20 cellular contexts compared by ENCODE assay signal in genomic region chr15:91909111-91909510, GRCh38. TPM values are rescaled to one million over a fixed set of nuclear protein-coding genes. Genes with fewer than 3 reads are reported as not detected.
DNase-seq lines count a peak whose midpoint lies in the region; ATAC-seq, FAIRE-seq and TF ChIP-seq lines count a peak whose summit lies in the region.
"Had no signal": no experiment of that assay in that cellular context is flagged by ENCODE, and none has a peak within 500 bp of the region (broad histone marks: within the 10 kb centered on the region; RNA-seq: fewer than 3 reads in every experiment).

No MANE protein-coding gene starts in this region.

- no peak overlapping the region for H3K4me3 ChIP-seq in GM12878
- H3K4me3 ChIP-seq in small intestine (ENCODE audit: low read depth in 1 of 2, low read length in 2 of 2): no peak overlapping the region
- H3K4me3 ChIP-seq in esophagus squamous epithelium: no peak overlapping the region
- H3K4me3 ChIP-seq: A549; BLaER1 treated with 17β-estradiol and CSF1 and Interleukin-3, amounts not matched to agents 10 nM and 100 nM; GM23338 had no signal

- whole genome bisulfite sequencing in GM12878 (ENCODE audit: insufficient coverage, insufficient replicate concordance, low lambda C conversion rate, missing lambda C conversion rate): 0% methylated on average over 2 of the region's 2 CpGs
- WGBS in small intestine, 3 donors: 94 to 98% (median 94%) methylated on average over 2 of the region's 2 CpGs
- WGBS in esophagus squamous epithelium, 2 donors: 80 to 97% methylated on average over 1 to 2 of the region's 2 CpGs

- H2AFZ ChIP-seq in GM12878 (ENCODE audit: control insufficient read depth, low read depth, low read length): no peak overlapping the region
- H2AFZ ChIP-seq: GM23338 had no signal

- POLR2A ChIA-PET in GM12878 (lab: Charles Lee): no interaction called here

- FAIRE-seq in GM12878 (lab: Jason Lieb, UNC) (no peak), small intestine (lab: Jason Lieb, UNC) (no peak)
- FAIRE-seq: A549, D721Med, G401.6, GM18507 had no signal

- no peak overlapping the region for H3K27ac ChIP-seq in GM12878 (ENCODE audit: control insufficient read depth, insufficient read depth)
- peak overlapping the region; percentile 57 for H3K27ac ChIP-seq in foreskin keratinocyte
- no peak overlapping the region for H3K27ac ChIP-seq in small intestine (ENCODE audit: low read depth in 1 of 2, low read length in 1 of 2)
- peak overlapping the region in 1 of 4 donors; percentile 69 for H3K27ac ChIP-seq in esophagus squamous epithelium
- H3K27ac ChIP-seq: A549; BLaER1 treated with 17β-estradiol and CSF1 and Interleukin-3, amounts not matched to agents 10 nM and 100 nM had no signal

- CTCF ChIA-PET in GM12878 (lab: Yijun Ruan, JAX): no interaction called here

- in situ Hi-C loops in GM12878 (cut with MboI): no loop called here

- H3K9ac ChIP-seq in GM12878 (ENCODE audit: control insufficient read depth, insufficient read depth, low read length): no peak overlapping the region
- H3K9ac ChIP-seq: BLaER1 treated with 17β-estradiol and CSF1 and Interleukin-3, amounts not matched to agents 10 nM and 100 nM had no signal

- TF ChIP-seq CTCF in GM12878 (IDR thresholded peaks at IDR 0.05 in 2 of 3, conservative IDR thresholded peaks at IDR 0.05 in 1 of 3; ENCODE audit: control insufficient read depth in 2 of 3, extremely low read depth in 1 of 3, insufficient read depth in 1 of 3, low read depth in 3 of 3, low read length in 3 of 3) (no peak), foreskin keratinocyte (conservative IDR thresholded peaks at IDR 0.05) (no peak), esophagus squamous epithelium (IDR thresholded peaks at IDR 0.05) (no peak)

- H3K4me1 ChIP-seq in GM12878 (ENCODE audit: control insufficient read depth, insufficient read depth, low read length): no peaks in the 10 kb centered on the region
- peaks cover 12% of the 10 kb centered on the region for H3K4me1 ChIP-seq in foreskin keratinocyte
- no peaks in the 10 kb centered on the region for H3K4me1 ChIP-seq in small intestine (ENCODE audit: control insufficient read depth in 2 of 2, insufficient read depth in 1 of 2, low read depth in 1 of 2, low read length in 1 of 2)
- H3K4me1 ChIP-seq in esophagus squamous epithelium: peaks cover 7 to 45% (median 12%) of the 10 kb centered on the region in 3 donors
- H3K4me1 ChIP-seq: A549 had no signal

- TF ChIP-seq POLR2A in GM12878 (IDR thresholded peaks at IDR 0.05; ENCODE audit: low read depth, low read length) (no peak), esophagus squamous epithelium (IDR thresholded peaks at IDR 0.05) (no peak)

- DNase-seq in NCI-H2227 (lab: John Stamatoyannopoulos, UW; ENCODE audit: unreplicated experiment) (peak; percentile 43), NCI-H2227 treated with DMSO at 0.1 percent for 48 hours (lab: John Stamatoyannopoulos, UW) (no peak), GM12878 (ENCODE audit: low read depth, low spot score) (no peak), foreskin keratinocyte (no peak), small intestine (no peak), esophagus squamous epithelium (lab: John Stamatoyannopoulos, UW) (no peak)
- DNase-seq in stimulated activated CD4-positive, alpha-beta T cell treated with anti-CD3 and anti-CD28 coated beads, Interleukin-4, amount 100 ng/mL, for 1 hour: no peak
- DNase-seq: 8988T; AML-193; BE2C; CD4-positive, alpha-beta T cell; CD8-positive, alpha-beta memory T cell; DND-41 had no signal

- no peaks in the 10 kb centered on the region for H3K79me2 ChIP-seq in GM12878 (ENCODE audit: control insufficient read depth, insufficient read depth, low read length)

- BruUV-seq in GM12878 (replicated peaks; lab: Mats Ljungman, UMichigan): no TSS peak

- TF ChIP-seq RAD21 in GM12878 (IDR thresholded peaks at IDR 0.05; ENCODE audit: insufficient read depth, low read depth, low read length): no peak

- no peaks in the 10 kb centered on the region for H3K9me3 ChIP-seq in GM12878 (replicated peaks; ENCODE audit: control insufficient read depth, insufficient read depth, low read length)
- no peaks in the 10 kb centered on the region for H3K9me3 ChIP-seq in small intestine (ENCODE audit: control insufficient read depth, low read depth)
- H3K9me3 ChIP-seq in esophagus squamous epithelium: no peaks in the 10 kb centered on the region
- H3K9me3 ChIP-seq: A549; BE2C; BLaER1 treated with 17β-estradiol and CSF1 and Interleukin-3, amounts not matched to agents 10 nM and 100 nM had no signal

- H4K20me1 ChIP-seq in GM12878 (ENCODE audit: control insufficient read depth, insufficient read depth): no peaks in the 10 kb centered on the region
- H4K20me1 ChIP-seq: BLaER1 treated with 17β-estradiol and CSF1 and Interleukin-3, amounts not matched to agents 10 nM and 100 nM had no signal

- SMC1A ChIA-PET in GM12878 (lab: Charles Lee; ENCODE audit: uncharacterized antibody, unreplicated experiment): no interaction called here

- no peak overlapping the region for H3K4me2 ChIP-seq in GM12878 (ENCODE audit: control insufficient read depth, insufficient read depth)
- H3K4me2 ChIP-seq: A549, GM23338 had no signal

- ATAC-seq in GM12878 (no peak), foreskin keratinocyte (no peak)
- ATAC-seq: HCT116 had no signal

- RAD21 ChIA-PET in GM12878 (lab: Charles Lee; ENCODE audit: unreplicated experiment): no interaction called here

- H3K27me3 ChIP-seq in GM12878 (replicated peaks in 1 of 2; ENCODE audit: control insufficient read depth in 2 of 2, insufficient read depth in 2 of 2, low read length in 1 of 2): no peaks in the 10 kb centered on the region
- H3K27me3 ChIP-seq in foreskin keratinocyte: no peaks in the 10 kb centered on the region
- H3K27me3 ChIP-seq in small intestine (ENCODE audit: control insufficient read depth in 2 of 2, insufficient read depth in 2 of 2, low read length in 2 of 2): no peaks in the 10 kb centered on the region
- no peaks in the 10 kb centered on the region for H3K27me3 ChIP-seq in esophagus squamous epithelium
- H3K27me3 ChIP-seq: BE2C; BLaER1 treated with 17β-estradiol and CSF1 and Interleukin-3, amounts not matched to agents 10 nM and 100 nM had no signal

- intact Hi-C loops in GM12878 (cut with micrococcal nuclease; ENCODE audit: unreplicated experiment): no loop called here
- intact Hi-C loops in esophagus squamous epithelium (cut with DNase I): no loop called here

- H3K36me3 ChIP-seq in GM12878 (ENCODE audit: control insufficient read depth in 2 of 2, insufficient read depth in 2 of 2, low read length in 1 of 2) (no peaks in the 10 kb centered on the region), small intestine (ENCODE audit: control insufficient read depth in 2 of 2, insufficient read depth in 2 of 2, low read length in 2 of 2) (no peaks in the 10 kb centered on the region), esophagus squamous epithelium (peaks cover 0 to 6% (median 0%) of the 10 kb centered on the region in 3 donors)
- H3K36me3 ChIP-seq: BE2C had no signal

- no peak for TF ChIP-seq EP300 in GM12878 (IDR thresholded peaks at IDR 0.05; ENCODE audit: borderline replicate concordance in 1 of 2, control insufficient read depth in 1 of 2, low read depth in 2 of 2, low read length in 2 of 2)

RNA-seq across cellular contexts. Expression of gene SLCO3A1, which starts 55.6 kb away (rescaled TPM):
- total RNA-seq in GM12878 (2013; cell fraction: nucleolus; rRNA removed): 3.7 and 6.7 TPM in 2 replicates
- total RNA-seq in GM12878 (2014; rRNA removed): 0.23 and 0.27 TPM in 2 replicates
- 0.22 and 0.32 TPM in 2 replicates for total RNA-seq in GM12878 (2014; rRNA removed; fragmentation: Illumina TruSeq; extraction: Trizol)
- 0.80 and 1.1 TPM in 2 replicates for total RNA-seq in GM12878 (2021)
- not detected for polyA plus RNA-seq in GM12878 (2011; ENCODE audit: low read depth)
- polyA plus RNA-seq in GM12878 (2011; rRNA removed): 2.5 and 5.9 TPM in 2 replicates
- polyA plus RNA-seq in GM12878 (2011; cell fraction: cytosol; rRNA removed): 9.8 and 14.1 TPM in 2 replicates
- 16.1 and 17.5 TPM in 2 replicates for polyA plus RNA-seq in GM12878 (2011; cell fraction: nucleus; rRNA removed)
- 0.07 TPM in 1 of 2 replicates, not detected in the other for polyA plus RNA-seq in GM12878 (2012)
- polyA plus RNA-seq in GM12878 (2014; fragmentation: Illumina TruSeq; extraction: Trizol): 0.28 TPM in 1 of 2 replicates, not detected in the other
- polyA plus RNA-seq in GM12878 (2014; fragmentation: Nextera tagmentation; extraction: Ambion mirVana): under 1 TPM; 0.05 to 0.35 TPM
- 0.22 and 0.23 TPM in 2 replicates for polyA plus RNA-seq in GM12878 (2014; rRNA removed)
- under 1 TPM; 0.35 to 0.79 TPM for polyA plus RNA-seq in GM12878 (2016; fragmentation: Nextera tagmentation; extraction: Ambion mirVana)
- polyA minus RNA-seq in GM12878 (2011; rRNA and poly(A)+ RNA removed): 20.2 and 26.3 TPM in 2 replicates
- 2.4 and 6.5 TPM in 2 replicates for polyA minus RNA-seq in GM12878 (2011; cell fraction: cytosol; rRNA and poly(A)+ RNA removed)
- 11.8 and 20.2 TPM in 2 replicates for polyA minus RNA-seq in GM12878 (2011; cell fraction: nucleus; rRNA and poly(A)+ RNA removed)
- 10.5 and 13.7 TPM in 2 replicates for total RNA-seq in foreskin keratinocyte
- polyA plus RNA-seq in foreskin keratinocyte: 15.3 and 16.6 TPM in 2 replicates
- polyA plus RNA-seq in small intestine: 1 to 10 TPM in 2 of 3 donors, under 1 TPM in 1; 0.89 to 4.4 (median 2.7) TPM
- 10 to 100 TPM; 10.9 to 18.1 (median 14.2) TPM for total RNA-seq in esophagus squamous epithelium
